ENCODE assay signal across 8 cellular contexts in genomic region chr6:90025418-90026089, GRCh38.
DNase-seq lines count a peak whose midpoint lies in the region; ATAC-seq and TF ChIP-seq lines count a peak whose summit lies in the region.

No MANE protein-coding gene starts in this region.

- no peaks in the 10 kb centered on the region for H3K9me3 ChIP-seq in CD4-positive, alpha-beta T cell (ENCODE audit: control insufficient read depth, low read length)
- no peaks in the 10 kb centered on the region for H3K9me3 ChIP-seq in sigmoid colon

- H3K36me3 ChIP-seq in sigmoid colon: no peaks in the 10 kb centered on the region

- H3K27ac Mint-ChIP-seq in CD4-positive, alpha-beta T cell: peak overlapping the region; percentile 45

- intact Hi-C loops in CD4-positive, alpha-beta T cell (cut with DNase I, micrococcal nuclease): loop anchor here (5.0 to 10.0 kb wide), 2 partner anchors 42 to 49 kb away; no protein-coding TSS in a partner anchor
- intact Hi-C loops in sigmoid colon (cut with DNase I): no loop called here

- H3K27me3 ChIP-seq in CD4-positive, alpha-beta T cell (ENCODE audit: control insufficient read depth, insufficient read depth, low read length): no peaks in the 10 kb centered on the region
- H3K27me3 ChIP-seq in sigmoid colon: no peaks in the 10 kb centered on the region

- peaks cover 0 to 14% (median 4%) of the 10 kb centered on the region in 4 donors for H3K4me1 ChIP-seq in sigmoid colon

- peak; percentile 69 for ATAC-seq in CD4-positive, alpha-beta T cell (ENCODE audit: poor library complexity)
- ATAC-seq in omental fat pad (ENCODE audit: low FRiP score) (peak; percentile 97), HG03025 (IDR thresholded peaks at IDR 0.05; ENCODE audit: low FRiP score, unreplicated experiment) (no peak)

- peaks cover 78% of the 10 kb centered on the region for H3K36me3 Mint-ChIP-seq in CD4-positive, alpha-beta T cell (ENCODE audit: low read depth)

- no peak for TF ChIP-seq CTCF in CD4-positive, alpha-beta T cell (IDR thresholded peaks at IDR 0.05)
- TF ChIP-seq CTCF in NB4 (IDR thresholded peaks at IDR 0.05; ENCODE audit: low read depth, low read length) (no peak), omental fat pad (IDR thresholded peaks at IDR 0.05) (no peak), sigmoid colon (IDR thresholded peaks at IDR 0.05) (no peak)

- H3K4me1 Mint-ChIP-seq in CD4-positive, alpha-beta T cell (ENCODE audit: low read depth): peaks cover 85% of the 10 kb centered on the region

- no peak overlapping the region for H3K4me3 Mint-ChIP-seq in CD4-positive, alpha-beta T cell

- TF ChIP-seq POLR2A in NB4 (IDR thresholded peaks at IDR 0.05; ENCODE audit: extremely low read depth, insufficient read length): no peak
- TF ChIP-seq POLR2A in sigmoid colon (IDR thresholded peaks at IDR 0.05): no peak

- POLR2A ChIA-PET in CD4-positive, alpha-beta T cell (lab: Charles Lee): no interaction called here

- no peak overlapping the region for H3K27ac ChIP-seq in CD4-positive, alpha-beta T cell (ENCODE audit: low read depth, low read length)
- H3K27ac ChIP-seq in sigmoid colon: no peak overlapping the region

- no peaks in the 10 kb centered on the region for H3K27me3 Mint-ChIP-seq in CD4-positive, alpha-beta T cell

- no peaks in the 10 kb centered on the region for H3K9me3 Mint-ChIP-seq in CD4-positive, alpha-beta T cell

- CTCF ChIA-PET in CD4-positive, alpha-beta T cell (lab: Charles Lee): no interaction called here

- DNase-seq in CD4-positive, alpha-beta T cell: no peak
- DNase-seq in NB4 (ENCODE audit: low read depth) (peak; percentile 34), amniotic epithelial cell (ENCODE audit: low read depth) (peak; percentile 95), omental fat pad (ENCODE audit: low spot score) (no peak), mesenteric fat pad (ENCODE audit: low spot score) (no peak), sigmoid colon (no peak), iPS-NIHi11 (ENCODE audit: low spot score) (no peak)

- no peak overlapping the region for H3K4me3 ChIP-seq in NB4 (ENCODE audit: low read depth, low read length)
- H3K4me3 ChIP-seq in sigmoid colon: no peak overlapping the region

- WGBS in sigmoid colon, 2 donors: 62 to 68% methylated on average over 5 of the region's 5 CpGs

- TF ChIP-seq EP300 in sigmoid colon (IDR thresholded peaks at IDR 0.05): no peak

Comparison
In these comparisons a context has a peak if more than half of its experiments do, and no peak if none do; other contexts are left out.
1. DNase-seq: peak in NB4 (single experiment) and amniotic epithelial cell (single experiment); none in CD4-positive, alpha-beta T cell (0 of 10), omental fat pad (single experiment), mesenteric fat pad (single experiment), sigmoid colon (single experiment) and iPS-NIHi11 (single experiment).